ENCODE assay signal across 15 cellular contexts in the genomic region with DNA sequence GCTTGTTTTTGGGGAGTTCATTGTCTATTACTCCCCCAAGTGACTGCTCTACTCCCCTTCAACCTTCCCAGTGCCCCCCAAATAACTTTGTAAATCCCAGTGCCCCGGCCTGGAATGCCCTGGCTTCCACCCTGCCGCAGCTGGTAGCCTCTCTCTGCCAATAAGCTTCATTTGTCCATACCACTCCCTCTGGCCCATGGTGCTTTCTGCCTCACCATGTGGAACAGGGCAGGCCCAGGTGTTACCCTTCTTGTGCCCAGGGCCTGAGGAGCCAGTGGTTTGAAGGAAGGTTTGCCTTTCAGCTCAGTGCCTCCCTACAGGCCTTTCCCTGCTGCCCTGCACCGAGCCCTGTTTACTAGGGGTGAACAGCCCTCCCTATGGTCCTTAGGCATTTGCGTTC.
"Had no signal": no experiment of that assay in that cellular context is flagged by ENCODE, and none has a peak within 500 bp of the region (broad histone marks: within the 10 kb centered on the region; RNA-seq: fewer than 3 reads in every experiment).

No MANE protein-coding gene starts in this region.

- ATAC-seq: activated naive CD4-positive, alpha-beta T cell treated with anti-CD3 and anti-CD28 coated beads, Interleukin-2, amount 50 U/mL, for 72 hours; activated T-cell treated with anti-CD3 and anti-CD28 coated beads, Interleukin-2, amount 50 U/mL, for 4 hours; body of pancreas; pancreas had no signal

- H3K4me1 ChIP-seq: body of pancreas, pancreas, thyroid gland had no signal

- H3K27me3 Mint-ChIP-seq: activated CD4-positive, alpha-beta memory T cell treated with anti-CD3 and anti-CD28 coated beads for 36 hours had no signal

- DNase-seq: activated CD4-positive, alpha-beta memory T cell treated with anti-CD3 and anti-CD28 coated beads for 36 hours; activated effector memory CD4-positive, alpha-beta T cell treated with Interleukin-2 at 50 U/mL for 16 hours; activated T-cell treated with anti-CD3 and anti-CD28 coated beads, Interleukin-2, amount 50 U/mL, for 4 hours; amygdala; body of pancreas; central memory CD4-positive, alpha-beta T cell; cortex of kidney; effector CD8-positive, alpha-beta T cell; foreskin melanocyte; pancreas; stimulated activated CD4-positive, alpha-beta T cell treated with anti-CD3 and anti-CD28 coated beads, Interleukin-1b, Interleukin-23, amount 100 ng/mL, for 48 hours; T-helper 1 cell; thyroid gland had no signal

- H3K36me3 ChIP-seq: pancreas had no signal

- H3K9me3 ChIP-seq: body of pancreas, pancreas, thyroid gland had no signal

- FAIRE-seq: pancreas, urothelium cell line had no signal

- H3K4me3 ChIP-seq: body of pancreas, pancreas, thyroid gland had no signal

- H3K4me3 Mint-ChIP-seq: activated CD4-positive, alpha-beta memory T cell treated with anti-CD3 and anti-CD28 coated beads for 36 hours; activated T-cell treated with anti-CD3 and anti-CD28 coated beads, Interleukin-2, amount 50 U/mL, for 4 hours had no signal

- H3K27ac Mint-ChIP-seq: activated CD4-positive, alpha-beta memory T cell treated with anti-CD3 and anti-CD28 coated beads for 36 hours; activated naive CD4-positive, alpha-beta T cell treated with anti-CD3 and anti-CD28 coated beads, Interleukin-2, amount 50 U/mL, for 72 hours had no signal

- H3K27ac ChIP-seq: body of pancreas, pancreas, thyroid gland had no signal

- H3K27me3 ChIP-seq: body of pancreas, pancreas, thyroid gland had no signal
